In the genomic region with DNA sequence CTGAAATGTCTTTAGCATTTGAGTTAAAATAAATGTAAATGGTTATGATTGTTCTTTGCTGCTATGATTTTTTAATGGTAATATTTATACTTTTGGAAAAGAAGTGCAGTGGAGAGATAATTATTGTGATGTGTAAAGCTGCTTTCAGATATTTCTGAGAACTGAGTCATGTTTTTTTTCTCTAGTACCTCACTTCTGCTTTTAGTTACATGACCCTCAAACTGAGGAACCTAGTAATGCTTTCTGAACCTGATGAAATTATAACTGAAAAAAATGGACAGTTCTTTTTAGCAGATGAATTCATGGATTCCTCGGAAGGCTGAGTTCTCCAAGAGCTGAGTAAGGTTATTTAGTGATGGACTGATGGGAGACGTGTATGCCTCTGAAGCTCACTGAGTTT, we compare ENCODE assay signal across 31 cellular contexts.
"Had no signal": no experiment of that assay in that cellular context is flagged by ENCODE, and none has a peak within 500 bp of the region (broad histone marks: within the 10 kb centered on the region; RNA-seq: fewer than 3 reads in every experiment).

No MANE protein-coding gene starts in this region.

- H3K9me3 Mint-ChIP-seq: activated CD4-positive, alpha-beta memory T cell treated with anti-CD3 and anti-CD28 coated beads, Interleukin-2, amount 10 ng/mL, durations not matched to agents 7 days and 5 days; activated CD4-positive, alpha-beta T cell treated with anti-CD3 and anti-CD28 coated beads, Interleukin-2, amount 10 ng/mL, durations not matched to agents 7 days and 5 days; activated naive CD4-positive, alpha-beta T cell treated with anti-CD3 and anti-CD28 coated beads, Interleukin-2, amount 50 U/mL, for 72 hours; activated T-cell treated with anti-CD3 and anti-CD28 coated beads, Interleukin-2, amount 50 U/mL, for 4 hours; activated T-helper 17 cell treated with anti-CD3 and anti-CD28 coated beads, Interleukin-2, amount 50 U/mL, for 72 hours; immature natural killer cell; naive thymus-derived CD8-positive, alpha-beta T cell; stimulated activated effector memory CD8-positive, alpha-beta T cell treated with anti-CD3 and anti-CD28 coated beads, Interleukin-12 subunit alpha, Interleukin-12 subunit beta, amount 100 ng/mL, for 72 hours; stimulated activated naive CD8-positive, alpha-beta T cell treated with anti-CD3 and anti-CD28 coated beads, Interleukin-15, amount 100 ng/mL, for 72 hours; T-helper 2 cell treated with Interferon-gamma antibody and Interleukin-4, amounts not matched to agents 5 μg/mL and 100 μg/mL, for 36 hours; WTC11 had no signal

- H3K36me3 Mint-ChIP-seq: activated naive CD4-positive, alpha-beta T cell treated with anti-CD3 and anti-CD28 coated beads, Interleukin-2, amount 50 U/mL, for 72 hours; immature natural killer cell; naive thymus-derived CD8-positive, alpha-beta T cell; stimulated activated effector memory CD8-positive, alpha-beta T cell treated with anti-CD3 and anti-CD28 coated beads, Interleukin-12 subunit alpha, Interleukin-12 subunit beta, amount 100 ng/mL, for 72 hours; WTC11 had no signal

- H3K9me3 ChIP-seq: breast epithelium, esophagus muscularis mucosa, heart left ventricle, pancreas, prostate gland, tibial nerve had no signal

- H3K27me3 ChIP-seq: breast epithelium, esophagus muscularis mucosa, foreskin keratinocyte, heart left ventricle, pancreas, tibial nerve had no signal

- ATAC-seq: activated naive CD4-positive, alpha-beta T cell treated with anti-CD3 and anti-CD28 coated beads, Interleukin-2, amount 50 U/mL, for 72 hours; activated T-cell treated with anti-CD3 and anti-CD28 coated beads, Interleukin-2, amount 50 U/mL, for 4 hours; activated T-helper 17 cell treated with anti-CD3 and anti-CD28 coated beads, Interleukin-2, amount 50 U/mL, for 72 hours; foreskin keratinocyte; heart left ventricle; left colon; naive thymus-derived CD8-positive, alpha-beta T cell; pancreas; sciatic nerve; stimulated activated effector memory CD8-positive, alpha-beta T cell treated with anti-CD3 and anti-CD28 coated beads, Interleukin-12 subunit alpha, Interleukin-12 subunit beta, amount 100 ng/mL, for 72 hours; stimulated activated naive CD8-positive, alpha-beta T cell treated with anti-CD3 and anti-CD28 coated beads, Interleukin-15, amount 100 ng/mL, for 72 hours; WTC11 had no signal

- H3K4me1 Mint-ChIP-seq: activated CD4-positive, alpha-beta memory T cell treated with anti-CD3 and anti-CD28 coated beads, Interleukin-2, amount 10 ng/mL, durations not matched to agents 7 days and 5 days; activated CD4-positive, alpha-beta T cell treated with anti-CD3 and anti-CD28 coated beads, Interleukin-2, amount 10 ng/mL, durations not matched to agents 7 days and 5 days; activated T-helper 17 cell treated with anti-CD3 and anti-CD28 coated beads, Interleukin-2, amount 50 U/mL, for 72 hours; immature natural killer cell; naive thymus-derived CD8-positive, alpha-beta T cell; stimulated activated effector memory CD8-positive, alpha-beta T cell treated with anti-CD3 and anti-CD28 coated beads, Interleukin-12 subunit alpha, Interleukin-12 subunit beta, amount 100 ng/mL, for 72 hours; stimulated activated naive CD8-positive, alpha-beta T cell treated with anti-CD3 and anti-CD28 coated beads, Interleukin-15, amount 100 ng/mL, for 72 hours had no signal

- H3K4me3 ChIP-seq: breast epithelium, esophagus muscularis mucosa, heart left ventricle, pancreas, prostate gland, skin epidermis, tibial nerve had no signal

- H3K27ac ChIP-seq: breast epithelium, esophagus muscularis mucosa, foreskin keratinocyte, heart left ventricle, pancreas, prostate gland, skin epidermis, tibial nerve had no signal

- DNase-seq: activated CD4-positive, alpha-beta memory T cell treated with anti-CD3 and anti-CD28 coated beads, Interleukin-2, amount 10 ng/mL, durations not matched to agents 7 days and 5 days; activated CD4-positive, alpha-beta T cell treated with anti-CD3 and anti-CD28 coated beads for 1 hour; activated CD4-positive, alpha-beta T cell treated with anti-CD3 and anti-CD28 coated beads, Interleukin-2, amount 10 ng/mL, durations not matched to agents 7 days and 5 days; activated CD8-positive, alpha-beta memory T cell treated with anti-CD3 and anti-CD28 coated beads, Interleukin-2, amount 50 U/mL, for 48 hours; activated T-cell treated with anti-CD3 and anti-CD28 coated beads, Interleukin-2, amount 50 U/mL, for 4 hours; central memory CD4-positive, alpha-beta T cell; foreskin keratinocyte; heart left ventricle; hypothalamus; immature natural killer cell; kidney; left colon; naive thymus-derived CD8-positive, alpha-beta T cell; nucleus accumbens; pancreas; retina; stimulated activated CD4-positive, alpha-beta T cell treated with anti-CD3 and anti-CD28 coated beads, Interleukin-4, amount 100 ng/mL, for 24 hours; stimulated activated naive CD8-positive, alpha-beta T cell treated with anti-CD3 and anti-CD28 coated beads, Interleukin-15, amount 100 ng/mL, for 72 hours; substantia nigra had no signal

- H3K4me3 Mint-ChIP-seq: activated CD4-positive, alpha-beta memory T cell treated with anti-CD3 and anti-CD28 coated beads, Interleukin-2, amount 10 ng/mL, durations not matched to agents 7 days and 5 days; activated CD4-positive, alpha-beta T cell treated with anti-CD3 and anti-CD28 coated beads, Interleukin-2, amount 10 ng/mL, durations not matched to agents 7 days and 5 days; activated T-cell treated with anti-CD3 and anti-CD28 coated beads, Interleukin-2, amount 50 U/mL, for 4 hours; activated T-helper 17 cell treated with anti-CD3 and anti-CD28 coated beads, Interleukin-2, amount 50 U/mL, for 72 hours; immature natural killer cell; naive thymus-derived CD8-positive, alpha-beta T cell; neural crest cell; stimulated activated effector memory CD8-positive, alpha-beta T cell treated with anti-CD3 and anti-CD28 coated beads, Interleukin-12 subunit alpha, Interleukin-12 subunit beta, amount 100 ng/mL, for 72 hours; stimulated activated naive CD8-positive, alpha-beta T cell treated with anti-CD3 and anti-CD28 coated beads, Interleukin-15, amount 100 ng/mL, for 72 hours; T-helper 2 cell treated with Interferon-gamma antibody and Interleukin-4, amounts not matched to agents 5 μg/mL and 100 μg/mL, for 36 hours; WTC11 had no signal

- H3K36me3 ChIP-seq: breast epithelium, esophagus muscularis mucosa, heart left ventricle, pancreas, prostate gland, tibial nerve had no signal

- H3K4me1 ChIP-seq: breast epithelium, foreskin keratinocyte, heart left ventricle, pancreas, prostate gland had no signal

- H3K27ac Mint-ChIP-seq: activated CD4-positive, alpha-beta memory T cell treated with anti-CD3 and anti-CD28 coated beads, Interleukin-2, amount 10 ng/mL, durations not matched to agents 7 days and 5 days; activated CD4-positive, alpha-beta T cell treated with anti-CD3 and anti-CD28 coated beads, Interleukin-2, amount 10 ng/mL, durations not matched to agents 7 days and 5 days; activated naive CD4-positive, alpha-beta T cell treated with anti-CD3 and anti-CD28 coated beads, Interleukin-2, amount 50 U/mL, for 72 hours; activated T-helper 17 cell treated with anti-CD3 and anti-CD28 coated beads, Interleukin-2, amount 50 U/mL, for 72 hours; immature natural killer cell; naive thymus-derived CD8-positive, alpha-beta T cell; stimulated activated effector memory CD8-positive, alpha-beta T cell treated with anti-CD3 and anti-CD28 coated beads, Interleukin-12 subunit alpha, Interleukin-12 subunit beta, amount 100 ng/mL, for 72 hours; stimulated activated naive CD8-positive, alpha-beta T cell treated with anti-CD3 and anti-CD28 coated beads, Interleukin-15, amount 100 ng/mL, for 72 hours; T-helper 2 cell treated with Interferon-gamma antibody and Interleukin-4, amounts not matched to agents 5 μg/mL and 100 μg/mL, for 36 hours; WTC11 had no signal
